Comparison of ENCODE assay signal across 8 cellular contexts in the genomic region with DNA sequence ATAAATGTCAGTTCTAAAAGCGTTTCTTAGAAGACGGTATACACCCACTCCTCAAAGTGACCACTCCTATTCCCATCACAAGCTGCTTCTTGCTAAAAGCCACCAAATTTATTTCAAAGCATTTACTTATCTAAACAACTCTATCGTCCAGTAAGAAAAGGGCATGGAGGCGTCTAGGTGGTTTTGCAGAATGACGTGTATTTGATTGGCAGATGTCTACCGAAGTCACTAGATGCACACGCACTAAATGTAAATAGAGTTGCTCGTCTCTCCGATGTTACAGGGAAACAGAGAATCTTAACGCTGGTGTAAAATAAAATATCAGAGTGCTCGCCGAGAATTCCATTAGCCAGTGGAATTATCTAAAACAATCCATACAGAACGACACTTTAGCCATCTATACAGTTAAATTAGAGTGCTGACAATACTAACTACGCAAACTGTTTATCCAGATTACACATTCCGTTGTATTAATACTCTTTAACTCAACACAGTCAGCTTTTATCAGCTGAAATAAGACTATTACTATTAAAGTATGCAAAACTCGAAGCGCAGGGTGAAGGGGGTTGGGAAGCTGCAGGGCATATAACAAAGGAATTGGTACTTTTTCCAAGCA. TPM values are rescaled to one million over a fixed set of nuclear protein-coding genes. Genes with fewer than 3 reads are reported as not detected.
DNase-seq lines count a peak whose midpoint lies in the region; ATAC-seq and TF ChIP-seq lines count a peak whose summit lies in the region.

No MANE protein-coding gene starts in this region.

- no peak for DNase-seq in AG04449 (ENCODE audit: low read depth, low spot score)
- peak; percentile 18 for DNase-seq in activated naive CD8-positive, alpha-beta T cell treated with anti-CD3 and anti-CD28 coated beads for 36 hours
- DNase-seq in stimulated activated naive CD4-positive, alpha-beta T cell (lab: John Stamatoyannopoulos, UW): peak in 5 of 6 experiments; percentile 2 to 56 (median 42)
- no peak for DNase-seq in posterior vena cava (ENCODE audit: low spot score)
- no peak for DNase-seq in NCI-H2029 treated with DMSO at 0.1 percent for 48 hours (lab: John Stamatoyannopoulos, UW)

- H3K4me3 ChIP-seq in AG04449 (ENCODE audit: low read depth, low read length) (peak overlapping the region; percentile 84), iPS-20b (ENCODE audit: low read length) (peak overlapping the region; percentile 91)

- H3K9ac ChIP-seq in iPS-20b (ENCODE audit: low read depth, low read length): peak overlapping the region; percentile 52; the same call in 1 of the 2 replicates

- H3K27ac Mint-ChIP-seq in IgD-negative memory B cell: peak overlapping the region; percentile 94 to 100 (median 99)
- peak overlapping the region; percentile 93 for H3K27ac Mint-ChIP-seq in activated naive CD8-positive, alpha-beta T cell treated with anti-CD3 and anti-CD28 coated beads for 36 hours

- no peaks in the 10 kb centered on the region for H3K9me3 Mint-ChIP-seq in IgD-negative memory B cell
- no peaks in the 10 kb centered on the region for H3K9me3 Mint-ChIP-seq in activated naive CD8-positive, alpha-beta T cell treated with anti-CD3 and anti-CD28 coated beads for 36 hours

- intact Hi-C loops in posterior vena cava (cut with DNase I): loop anchor here in 1 of 2 donors (10.0 kb wide), 1 partner anchor 297 kb away; no protein-coding TSS in a partner anchor

- no peaks in the 10 kb centered on the region for H3K36me3 Mint-ChIP-seq in IgD-negative memory B cell
- peaks cover 6% of the 10 kb centered on the region for H3K36me3 Mint-ChIP-seq in activated naive CD8-positive, alpha-beta T cell treated with anti-CD3 and anti-CD28 coated beads for 36 hours

- TF ChIP-seq CTCF in AG04449 (IDR thresholded peaks at IDR 0.05; ENCODE audit: insufficient read depth, low read length, missing control alignments): no peak

- no peak for ATAC-seq in GM19395 (IDR thresholded peaks at IDR 0.05; ENCODE audit: unreplicated experiment)

- POLR2A ChIA-PET in AG04449 (lab: Yijun Ruan, JAX): interaction anchor here (0.8 to 1.1 kb wide), 3 partner anchors 68 to 118 kb away, joined by 3 read pairs; no protein-coding TSS in a partner anchor

- H3K36me3 ChIP-seq in iPS-20b (ENCODE audit: insufficient read depth, low read depth, low read length): no peaks in the 10 kb centered on the region

- H3K27me3 ChIP-seq in iPS-20b (ENCODE audit: insufficient read depth, low read length): peaks cover 21% of the 10 kb centered on the region; the same call in 1 of the 2 replicates

- H3K4me3 Mint-ChIP-seq in IgD-negative memory B cell: peak overlapping the region; percentile 89 to 99 (median 98)
- H3K4me3 Mint-ChIP-seq in activated naive CD8-positive, alpha-beta T cell treated with anti-CD3 and anti-CD28 coated beads for 36 hours: peak overlapping the region; percentile 95

- H3K4me1 Mint-ChIP-seq in IgD-negative memory B cell: peaks cover 34 to 37% (median 37%) of the 10 kb centered on the region in 3 donors
- peaks cover 44% of the 10 kb centered on the region for H3K4me1 Mint-ChIP-seq in activated naive CD8-positive, alpha-beta T cell treated with anti-CD3 and anti-CD28 coated beads for 36 hours

- peaks cover 13% of the 10 kb centered on the region for H3K4me1 ChIP-seq in iPS-20b (ENCODE audit: insufficient read depth, low read length)

- CTCF ChIA-PET in AG04449 (lab: Yijun Ruan, JAX): interaction anchor here (0.9 to 2.6 kb wide), 5 partner anchors 54 to 1088 kb away, joined by 3 to 8 read pairs (median 5); no protein-coding TSS in a partner anchor

- H3K27me3 Mint-ChIP-seq in IgD-negative memory B cell: no peaks in the 10 kb centered on the region
- no peaks in the 10 kb centered on the region for H3K27me3 Mint-ChIP-seq in activated naive CD8-positive, alpha-beta T cell treated with anti-CD3 and anti-CD28 coated beads for 36 hours

- no peaks in the 10 kb centered on the region for H3K9me3 ChIP-seq in iPS-20b (ENCODE audit: insufficient read depth, low read depth, low read length)

- H3K27ac ChIP-seq in iPS-20b (ENCODE audit: low read length): no peak overlapping the region

RNA-seq across cellular contexts. Expression of a gene that starts 1.9 kb away (rescaled TPM):
- polyA plus RNA-seq in IgD-negative memory B cell: 20.6 TPM
- 10 to 100 TPM; 13.5 to 16.7 TPM for total RNA-seq in activated naive CD8-positive, alpha-beta T cell treated with anti-CD3 and anti-CD28 coated beads for 36 hours
- 10 to 100 TPM; 28.8 to 33.0 TPM for total RNA-seq in posterior vena cava

Comparison
In these comparisons a context has a peak if more than half of its experiments do, and no peak if none do; other contexts are left out.
1. DNase-seq: peak in activated naive CD8-positive, alpha-beta T cell treated with anti-CD3 and anti-CD28 coated beads for 36 hours (single experiment) and stimulated activated naive CD4-positive, alpha-beta T cell (5 of 6); none in AG04449 (single experiment), posterior vena cava (single experiment) and NCI-H2029 treated with DMSO at 0.1 percent for 48 hours (single experiment).